Comparison of ENCODE assay signal across 9 cellular contexts in genomic region chr3:36850743-36851142, GRCh38.
"Had no signal": no experiment of that assay in that cellular context is flagged by ENCODE, and none has a peak within 500 bp of the region (broad histone marks: within the 10 kb centered on the region; RNA-seq: fewer than 3 reads in every experiment).

No MANE protein-coding gene starts in this region.

- H3K27ac ChIP-seq: GM23248 had no signal

- ATAC-seq: GM23338, HCT116 had no signal

- H3K4me3 ChIP-seq: GM23248, GM23338, HAP-1 had no signal

- H3K36me3 ChIP-seq: HAP-1 had no signal

- DNase-seq: GM23248, GOT3, H7, H9, HCEC 1CT, HFFc6 had no signal

- H3K9me3 ChIP-seq: HAP-1 had no signal

- H3K4me1 ChIP-seq: HAP-1 had no signal
